In genomic region chr17:50541402-50541915, GRCh38 we compare ENCODE assay signal across 8 cellular contexts. TPM values are rescaled to one million over a fixed set of nuclear protein-coding genes. Genes with fewer than 3 reads are reported as not detected.
DNase-seq lines count a peak whose midpoint lies in the region; ATAC-seq and TF ChIP-seq lines count a peak whose summit lies in the region.

No MANE protein-coding gene starts in this region.

- no peak for TF ChIP-seq CTCF in left lung (IDR thresholded peaks at IDR 0.05)
- TF ChIP-seq CTCF in thoracic aorta (IDR thresholded peaks at IDR 0.05): no peak

- no peaks in the 10 kb centered on the region for H3K36me3 Mint-ChIP-seq in activated CD4-positive, alpha-beta T cell treated with anti-CD3 and anti-CD28 coated beads for 36 hours (ENCODE audit: low read depth)
- no peaks in the 10 kb centered on the region for H3K36me3 Mint-ChIP-seq in activated naive CD8-positive, alpha-beta T cell treated with anti-CD3 and anti-CD28 coated beads for 36 hours

- H3K27ac ChIP-seq in left lung (peak overlapping the region in 1 of 2 donors; percentile 63), thoracic aorta (peak overlapping the region in 1 of 2 donors; percentile 41)

- no peaks in the 10 kb centered on the region for H3K27me3 ChIP-seq in left lung
- H3K27me3 ChIP-seq in thoracic aorta (replicated peaks; ENCODE audit: insufficient read depth): no peaks in the 10 kb centered on the region

- POLR2A ChIA-PET in activated CD4-positive, alpha-beta T cell treated with anti-CD3 and anti-CD28 coated beads for 36 hours (lab: Charles Lee): no interaction called here

- peak overlapping the region; percentile 47 to 60 for H3K4me3 ChIP-seq in left lung
- H3K4me3 ChIP-seq in thoracic aorta: peak overlapping the region; percentile 91

- H3K9me3 Mint-ChIP-seq in activated CD4-positive, alpha-beta T cell treated with anti-CD3 and anti-CD28 coated beads for 36 hours (ENCODE audit: low read depth): no peaks in the 10 kb centered on the region
- no peaks in the 10 kb centered on the region for H3K9me3 Mint-ChIP-seq in activated naive CD8-positive, alpha-beta T cell treated with anti-CD3 and anti-CD28 coated beads for 36 hours

- H3K27me3 Mint-ChIP-seq in activated CD4-positive, alpha-beta T cell treated with anti-CD3 and anti-CD28 coated beads for 36 hours: peaks cover 7% of the 10 kb centered on the region
- peaks cover 12% of the 10 kb centered on the region for H3K27me3 Mint-ChIP-seq in activated naive CD8-positive, alpha-beta T cell treated with anti-CD3 and anti-CD28 coated beads for 36 hours

- no peak for ATAC-seq in activated CD4-positive, alpha-beta T cell treated with anti-CD3 and anti-CD28 coated beads for 36 hours
- ATAC-seq in left lung: no peak
- ATAC-seq in thoracic aorta (ENCODE audit: insufficient number of reproducible peaks, low FRiP score, low read depth): no peak
- ATAC-seq in HG03442 (IDR thresholded peaks at IDR 0.05; ENCODE audit: unreplicated experiment): no peak

- H3K36me3 ChIP-seq in left lung (no peaks in the 10 kb centered on the region), thoracic aorta (no peaks in the 10 kb centered on the region)

- H3K4me1 ChIP-seq in left lung: peaks cover 13 to 24% of the 10 kb centered on the region in 2 donors
- peaks cover 10 to 15% of the 10 kb centered on the region in 2 donors for H3K4me1 ChIP-seq in thoracic aorta (ENCODE audit: control insufficient read depth in 1 of 2, low read depth in 2 of 2)

- peaks cover 9% of the 10 kb centered on the region for H3K4me1 Mint-ChIP-seq in activated CD4-positive, alpha-beta T cell treated with anti-CD3 and anti-CD28 coated beads for 36 hours
- H3K4me1 Mint-ChIP-seq in activated naive CD8-positive, alpha-beta T cell treated with anti-CD3 and anti-CD28 coated beads for 36 hours: peaks cover 13% of the 10 kb centered on the region

- peak overlapping the region; percentile 72 for H3K4me3 Mint-ChIP-seq in activated CD4-positive, alpha-beta T cell treated with anti-CD3 and anti-CD28 coated beads for 36 hours
- peak overlapping the region; percentile 77 for H3K4me3 Mint-ChIP-seq in activated naive CD8-positive, alpha-beta T cell treated with anti-CD3 and anti-CD28 coated beads for 36 hours

- H3K9me3 ChIP-seq in left lung: no peaks in the 10 kb centered on the region
- no peaks in the 10 kb centered on the region for H3K9me3 ChIP-seq in thoracic aorta

- peak overlapping the region; percentile 82 for H3K27ac Mint-ChIP-seq in activated CD4-positive, alpha-beta T cell treated with anti-CD3 and anti-CD28 coated beads for 36 hours
- H3K27ac Mint-ChIP-seq in activated naive CD8-positive, alpha-beta T cell treated with anti-CD3 and anti-CD28 coated beads for 36 hours: no peak overlapping the region

- intact Hi-C loops in activated CD4-positive, alpha-beta T cell treated with anti-CD3 and anti-CD28 coated beads for 36 hours (cut with DNase I, micrococcal nuclease): loop anchor here (5.0 to 10.0 kb wide), 4 partner anchors 59 to 613 kb away; partner anchors contain the start of genes ANKRD40 (in 1 of the 2) and NME1 (in 1 of the 2)
- intact Hi-C loops in left lung (cut with DNase I): loop anchor here in 1 of 2 donors (10.0 kb wide), 1 partner anchor 413 kb away; no protein-coding TSS in a partner anchor

- CTCF ChIA-PET in activated CD4-positive, alpha-beta T cell treated with anti-CD3 and anti-CD28 coated beads for 36 hours (lab: Charles Lee): interaction anchor here (0.7 to 2.6 kb wide), 12 partner anchors 8 to 197 kb away, joined by 3 to 22 read pairs (median 5); partner anchors contain the start of gene CACNA1G

- DNase-seq in activated CD4-positive, alpha-beta T cell treated with anti-CD3 and anti-CD28 coated beads for 36 hours: no peak
- DNase-seq in activated CD4-positive, alpha-beta T cell treated with anti-CD3 and anti-CD28 coated beads for 1 hour: no peak
- no peak for DNase-seq in activated naive CD8-positive, alpha-beta T cell treated with anti-CD3 and anti-CD28 coated beads for 36 hours
- DNase-seq in left lung (no peak), thoracic aorta (ENCODE audit: low spot score) (no peak), NCI-H226 (no peak), NCI-H187 (lab: John Stamatoyannopoulos, UW) (no peak)

RNA-seq across cellular contexts. Expression of gene SPATA20, which starts 5.5 kb away (rescaled TPM):
- 10 to 100 TPM in 1 of 2 experiments, 1 to 10 TPM in 1; 9.0 to 10.7 TPM for total RNA-seq in activated CD4-positive, alpha-beta T cell treated with anti-CD3 and anti-CD28 coated beads for 36 hours
- total RNA-seq in activated naive CD8-positive, alpha-beta T cell treated with anti-CD3 and anti-CD28 coated beads for 36 hours: 10 to 100 TPM; 32.4 to 36.3 TPM
- 10 to 100 TPM; 37.6 to 57.2 TPM for total RNA-seq in left lung
- total RNA-seq in thoracic aorta: 100 to 1,000 TPM in 1 of 2 donors, 10 to 100 TPM in 1; 82.8 to 118 TPM

RNA-seq across cellular contexts. Expression of gene EPN3, which starts 8.9 kb away (rescaled TPM):
- total RNA-seq in activated CD4-positive, alpha-beta T cell treated with anti-CD3 and anti-CD28 coated beads for 36 hours: not detected
- total RNA-seq in activated naive CD8-positive, alpha-beta T cell treated with anti-CD3 and anti-CD28 coated beads for 36 hours: not detected
- total RNA-seq in left lung (1 to 10 TPM in 1 of 2 donors, under 1 TPM in 1; 0.55 to 6.4 TPM), thoracic aorta (1 to 10 TPM in 1 of 2 donors, not detected in 1; 1.4 TPM)

RNA-seq across cellular contexts. Expression of gene CACNA1G, which starts 19.1 kb away (rescaled TPM):
- not detected for total RNA-seq in activated CD4-positive, alpha-beta T cell treated with anti-CD3 and anti-CD28 coated beads for 36 hours
- total RNA-seq in activated naive CD8-positive, alpha-beta T cell treated with anti-CD3 and anti-CD28 coated beads for 36 hours: under 1 TPM in 1 of 2 experiments, not detected in 1; 0.06 TPM
- total RNA-seq in left lung (1 to 10 TPM in 1 of 2 donors, under 1 TPM in 1; 0.50 to 4.3 TPM), thoracic aorta (1 to 10 TPM in 1 of 2 donors, under 1 TPM in 1; 0.27 to 2.3 TPM)

RNA-seq across cellular contexts. Expression of gene MYCBPAP, which starts 33.2 kb away (rescaled TPM):
- 1 to 10 TPM; 1.4 to 1.8 TPM for total RNA-seq in activated CD4-positive, alpha-beta T cell treated with anti-CD3 and anti-CD28 coated beads for 36 hours
- 1 to 10 TPM in 1 of 2 experiments, under 1 TPM in 1; 0.56 to 1.1 TPM for total RNA-seq in activated naive CD8-positive, alpha-beta T cell treated with anti-CD3 and anti-CD28 coated beads for 36 hours
- 1 to 10 TPM; 1.4 to 2.7 TPM for total RNA-seq in left lung
- total RNA-seq in thoracic aorta: under 1 TPM; 0.56 to 0.68 TPM
